Comparison of ENCODE assay signal across 18 cellular contexts in genomic region chr1:111182052-111182451, GRCh38. TPM values are rescaled to one million over a fixed set of nuclear protein-coding genes. Genes with fewer than 3 reads are reported as not detected.
DNase-seq lines count a peak whose midpoint lies in the region; ATAC-seq, FAIRE-seq and TF ChIP-seq lines count a peak whose summit lies in the region.
"Had no signal": no experiment of that assay in that cellular context is flagged by ENCODE, and none has a peak within 500 bp of the region (broad histone marks: within the 10 kb centered on the region; RNA-seq: fewer than 3 reads in every experiment).

No MANE protein-coding gene starts in this region.

- DNase-seq in activated naive CD4-positive, alpha-beta T cell treated with anti-CD3 and anti-CD28 coated beads for 36 hours: no peak
- no peak for DNase-seq in activated naive CD4-positive, alpha-beta T cell treated with Interleukin-2 at 50 U/mL for 16 hours
- DNase-seq in GM12892 (ENCODE audit: insufficient read length): no peak
- no peak for DNase-seq in frontal cortex (ENCODE audit: low spot score in 2 of 2)
- DNase-seq in pancreas: no peak
- no peak for DNase-seq in stomach
- DNase-seq: DND-41, GF-D8, HFFc6, NCI-H1092, NCI-H187 had no signal

- no peak for TF ChIP-seq POLR2A in GM12892 (IDR thresholded peaks at IDR 0.05; ENCODE audit: low read depth, low read length)
- TF ChIP-seq POLR2A in stomach (IDR thresholded peaks at IDR 0.05): no peak

- H3K27me3 Mint-ChIP-seq in activated naive CD4-positive, alpha-beta T cell treated with anti-CD3 and anti-CD28 coated beads for 36 hours (ENCODE audit: low read depth): no peaks in the 10 kb centered on the region

- ATAC-seq in pancreas: peak in 2 of 4 donors; percentile 40 to 50
- no peak for ATAC-seq in GM18873 (IDR thresholded peaks at IDR 0.05; ENCODE audit: low FRiP score, unreplicated experiment)
- ATAC-seq in GM21529 (IDR thresholded peaks at IDR 0.05; ENCODE audit: unreplicated experiment): no peak
- ATAC-seq: K562, Right ventricle myocardium inferior had no signal

- intact Hi-C loops in activated naive CD4-positive, alpha-beta T cell treated with anti-CD3 and anti-CD28 coated beads for 36 hours (cut with micrococcal nuclease): no loop called here
- intact Hi-C loops in pancreas (cut with DNase I): no loop called here
- intact Hi-C loops in stomach (cut with DNase I; ENCODE audit: low total_unique reads): no loop called here

- TF ChIP-seq CTCF in pancreas (IDR thresholded peaks at IDR 0.05) (no peak), stomach (IDR thresholded peaks at IDR 0.05) (no peak)

- H3K4me1 ChIP-seq in pancreas (peaks cover 0 to 6% (median 0%) of the 10 kb centered on the region in 3 donors), stomach (peaks cover 0 to 6% (median 2%) of the 10 kb centered on the region in 4 donors)

- peaks cover 55% of the 10 kb centered on the region for H3K4me1 Mint-ChIP-seq in activated naive CD4-positive, alpha-beta T cell treated with anti-CD3 and anti-CD28 coated beads for 36 hours (ENCODE audit: low read depth)

- H3K27ac Mint-ChIP-seq in activated naive CD4-positive, alpha-beta T cell treated with anti-CD3 and anti-CD28 coated beads for 36 hours: peak overlapping the region; percentile 42
- H3K27ac Mint-ChIP-seq: CD14-positive monocyte, HFFc6 had no signal

- peaks cover 51% of the 10 kb centered on the region for H3K36me3 Mint-ChIP-seq in activated naive CD4-positive, alpha-beta T cell treated with anti-CD3 and anti-CD28 coated beads for 36 hours (ENCODE audit: low read depth)

- no peak overlapping the region for H3K4me3 ChIP-seq in pancreas
- H3K4me3 ChIP-seq in stomach: no peak overlapping the region
- H3K4me3 ChIP-seq: K562 had no signal

- FAIRE-seq in GM12892 (lab: Jason Lieb, UNC) (peak; percentile 21), frontal cortex (lab: Jason Lieb, UNC) (peak; percentile 44), pancreas (lab: Jason Lieb, UNC) (peak; percentile 69)
- FAIRE-seq: H1, K562 had no signal

- no peak overlapping the region for H3K27ac ChIP-seq in pancreas
- H3K27ac ChIP-seq in stomach: no peak overlapping the region
- H3K27ac ChIP-seq: HL-60 had no signal

- no peaks in the 10 kb centered on the region for H3K27me3 ChIP-seq in pancreas
- H3K27me3 ChIP-seq in stomach: no peaks in the 10 kb centered on the region

- H3K36me3 ChIP-seq in pancreas (peaks cover 0 to 19% (median 4%) of the 10 kb centered on the region in 3 donors), stomach (peaks cover 8 to 76% (median 63%) of the 10 kb centered on the region in 4 donors)

- H3K4me3 Mint-ChIP-seq in activated naive CD4-positive, alpha-beta T cell treated with anti-CD3 and anti-CD28 coated beads for 36 hours: no peak overlapping the region
- H3K4me3 Mint-ChIP-seq: CD14-positive monocyte, HFFc6 had no signal

- H3K9me3 ChIP-seq in pancreas (no peaks in the 10 kb centered on the region), stomach (no peaks in the 10 kb centered on the region)

- 77 to 83% methylated on average over 2 of the region's 2 CpGs for WGBS in pancreas, 2 donors
- 82 to 92% (median 84%) methylated on average over 2 of the region's 2 CpGs for WGBS in stomach, 5 donors

- no peaks in the 10 kb centered on the region for H3K9me3 Mint-ChIP-seq in activated naive CD4-positive, alpha-beta T cell treated with anti-CD3 and anti-CD28 coated beads for 36 hours
- H3K9me3 Mint-ChIP-seq: CD14-positive monocyte, HFFc6 had no signal

- TF ChIP-seq EP300 in stomach (IDR thresholded peaks at IDR 0.05): no peak

- CTCF ChIA-PET in activated naive CD4-positive, alpha-beta T cell treated with anti-CD3 and anti-CD28 coated beads for 36 hours (lab: Charles Lee): interaction anchor here (0.6 to 1.0 kb wide), 4 partner anchors 9 to 270 kb away, joined by 3 to 5 read pairs (median 4); no protein-coding TSS in a partner anchor

RNA-seq across cellular contexts. Expression of gene DENND2D, which starts 18.4 kb away (rescaled TPM):
- total RNA-seq in activated naive CD4-positive, alpha-beta T cell treated with anti-CD3 and anti-CD28 coated beads for 36 hours: 100 to 1,000 TPM; 210 to 213 TPM
- 46.1 TPM for polyA plus RNA-seq in GM12892 (2012; ENCODE audit: missing spikeins)
- total RNA-seq in frontal cortex (1.2 TPM), pancreas (10 to 100 TPM in 5 of 6 donors, 1 to 10 TPM in 1; 8.0 to 30.4 (median 15.9) TPM), stomach (100 to 1,000 TPM in 1 of 5 donors, 10 to 100 TPM in 4; 24.6 to 121 (median 36.0) TPM)
- polyA plus RNA-seq in pancreas (10 to 100 TPM; 21.1 to 27.7 TPM), stomach (10 to 100 TPM; 35.4 to 48.5 (median 42.9) TPM)

RNA-seq across cellular contexts. Expression of gene CEPT1, which starts 42.0 kb away (rescaled TPM):
- total RNA-seq in activated naive CD4-positive, alpha-beta T cell treated with anti-CD3 and anti-CD28 coated beads for 36 hours: 10 to 100 TPM; 29.0 to 30.3 TPM
- polyA plus RNA-seq in GM12892 (2012; ENCODE audit: missing spikeins): 69.9 TPM
- total RNA-seq in frontal cortex (47.7 TPM), pancreas (10 to 100 TPM; 10.5 to 23.8 (median 13.5) TPM), stomach (10 to 100 TPM in 3 of 5 donors, 1 to 10 TPM in 2; 4.6 to 71.4 (median 22.8) TPM)
- polyA plus RNA-seq in pancreas (10 to 100 TPM in 1 of 2 donors, 1 to 10 TPM in 1; 8.5 to 14.0 TPM), stomach (10 to 100 TPM in 2 of 3 donors, 1 to 10 TPM in 1; 6.1 to 16.2 (median 10.8) TPM)

RNA-seq across cellular contexts. Expression of gene DRAM2, which starts 42.2 kb away (rescaled TPM):
- total RNA-seq in activated naive CD4-positive, alpha-beta T cell treated with anti-CD3 and anti-CD28 coated beads for 36 hours: 10 to 100 TPM; 27.7 to 31.1 TPM
- polyA plus RNA-seq in GM12892 (2012; ENCODE audit: missing spikeins): 144 TPM
- total RNA-seq in frontal cortex: 42.0 TPM
- total RNA-seq in pancreas: 10 to 100 TPM; 10.2 to 32.2 (median 16.7) TPM
- polyA plus RNA-seq in pancreas: 10 to 100 TPM; 14.1 to 19.1 TPM
- total RNA-seq in stomach: 100 to 1,000 TPM in 1 of 5 donors, 10 to 100 TPM in 2, 1 to 10 TPM in 2; 2.6 to 420 (median 43.1) TPM
- 10 to 100 TPM; 27.8 to 48.1 (median 31.7) TPM for polyA plus RNA-seq in stomach

RNA-seq across cellular contexts. Expression of gene CHI3L2, which starts 45.5 kb away (rescaled TPM):
- 1 to 10 TPM; 5.3 to 5.5 TPM for total RNA-seq in activated naive CD4-positive, alpha-beta T cell treated with anti-CD3 and anti-CD28 coated beads for 36 hours
- polyA plus RNA-seq in GM12892 (2012; ENCODE audit: missing spikeins): 2.4 TPM
- total RNA-seq in frontal cortex (0.41 TPM), pancreas (1 to 10 TPM in 1 of 6 donors, under 1 TPM in 2, not detected in 3; 0.66 to 1.2 (median 0.95) TPM), stomach (10 to 100 TPM in 1 of 5 donors, 1 to 10 TPM in 1, not detected in 3; 2.8 to 28.1 TPM)
- polyA plus RNA-seq in pancreas (under 1 TPM; 0.07 to 0.30 TPM), stomach (1 to 10 TPM; 1.4 to 5.7 (median 2.3) TPM)
- total RNA-seq: H1 had no signal
- polyA plus RNA-seq: H1 had no signal
